Comparison of ENCODE assay signal across 1 cellular context in the genomic region with DNA sequence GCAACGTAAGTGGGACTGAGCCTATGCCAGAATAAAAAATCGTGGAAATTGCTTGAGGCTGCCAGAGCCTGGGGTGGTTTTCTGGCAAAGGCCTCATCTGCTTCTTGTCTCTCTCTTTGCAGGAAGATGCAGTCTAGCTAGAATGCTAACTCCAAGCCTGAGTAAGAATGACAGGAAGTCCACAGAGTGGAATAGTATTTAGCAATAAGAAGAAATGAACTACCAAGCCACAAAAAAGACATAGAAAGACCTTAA.
TF ChIP-seq lines count a peak whose summit lies in the region.

No MANE protein-coding gene starts in this region.

TF ChIP-seq in HepG2, 621 proteins besides CTCF, POLR2A, EP300 and RAD21 (continued from another document):
- TF ChIP-seq GMEB2 (CRISPR knock-in tag; IDR thresholded peaks at IDR 0.05; ENCODE audit: low read depth) (no peak), TEAD3 (CRISPR knock-in tag; optimal IDR thresholded peaks at IDR 0.05; ENCODE audit: borderline replicate concordance) (no peak), MLXIP (CRISPR knock-in tag; IDR thresholded peaks at IDR 0.05; ENCODE audit: borderline replicate concordance) (no peak), ZNF580 (CRISPR knock-in tag; IDR thresholded peaks at IDR 0.05; ENCODE audit: borderline replicate concordance, low read depth) (no peak), JDP2 (CRISPR knock-in tag; IDR thresholded peaks at IDR 0.05; ENCODE audit: borderline replicate concordance) (no peak), NFYB (CRISPR knock-in tag; IDR thresholded peaks at IDR 0.05) (no peak), SMAD1 (CRISPR knock-in tag; IDR thresholded peaks at IDR 0.05; ENCODE audit: borderline replicate concordance, low read depth) (no peak), MYC (CRISPR knock-in tag; IDR thresholded peaks at IDR 0.05; ENCODE audit: borderline replicate concordance) (no peak)
